8 cellular contexts compared by ENCODE assay signal in the genomic region with DNA sequence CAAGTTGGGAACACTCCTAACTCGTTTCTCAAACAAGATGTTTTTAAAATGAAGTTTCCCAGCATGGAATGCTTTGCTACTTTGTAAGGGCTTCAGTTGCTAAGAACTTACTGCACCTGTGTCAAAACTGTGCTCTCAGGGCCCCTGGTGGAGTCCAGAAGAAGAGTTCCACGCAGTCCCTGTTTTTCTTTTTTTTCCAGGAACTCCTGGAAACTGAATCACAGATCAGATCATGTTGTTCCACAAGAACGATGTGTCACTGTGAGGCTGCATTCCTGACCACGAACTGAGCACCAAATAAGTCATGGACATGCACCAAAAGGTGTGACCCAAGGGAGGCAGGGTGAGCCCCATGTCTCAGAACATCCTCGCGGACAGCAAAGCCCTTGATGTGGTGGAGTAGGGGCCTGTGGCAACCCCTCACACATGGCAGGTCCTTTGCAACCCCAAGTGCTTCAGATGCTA.
A peak's percentile ranks its signal among the peaks of the same experiment; 100 is the strongest.
DNase-seq lines count a peak whose midpoint lies in the region; ATAC-seq and TF ChIP-seq lines count a peak whose summit lies in the region.

No MANE protein-coding gene starts in this region.

- peaks cover 5% of the 10 kb centered on the region for H3K4me1 Mint-ChIP-seq in activated T-cell treated with anti-CD3 and anti-CD28 coated beads, Interleukin-2, amount 50 U/mL, for 72 hours (ENCODE audit: low read depth)

- POLR2A ChIA-PET in HEK293 (lab: Yijun Ruan, JAX): no interaction called here

- H3K36me3 Mint-ChIP-seq in activated T-cell treated with anti-CD3 and anti-CD28 coated beads, Interleukin-2, amount 50 U/mL, for 72 hours (ENCODE audit: insufficient read depth in 2 of 2): no peaks in the 10 kb centered on the region

- peak; percentile 67 for DNase-seq in right atrium auricular region (ENCODE audit: low spot score)
- DNase-seq in NCI-H1417 (lab: John Stamatoyannopoulos, UW): no peak
- DNase-seq in T-helper 9 cell: no peak
- DNase-seq in activated T-cell treated with anti-CD3 and anti-CD28 coated beads, Interleukin-2, amount 50 U/mL, for 72 hours: no peak
- DNase-seq in GM10266 (ENCODE audit: extremely low spot score): no peak

- no peak overlapping the region for H3K27ac Mint-ChIP-seq in activated T-cell treated with anti-CD3 and anti-CD28 coated beads, Interleukin-2, amount 50 U/mL, for 72 hours

- H3K4me3 ChIP-seq in HEK293 (ENCODE audit: low read depth, low read length) (no peak overlapping the region), right atrium auricular region (no peak overlapping the region), skeletal muscle satellite cell (ENCODE audit: low read length) (peak overlapping the region; percentile 9)

- no peak for TF ChIP-seq CTCF in HEK293 (tag by site-specific recombination; IDR thresholded peaks at IDR 0.05)
- TF ChIP-seq CTCF in right atrium auricular region (IDR thresholded peaks at IDR 0.05): no peak
- TF ChIP-seq CTCF in GM10266 (IDR thresholded peaks at IDR 0.05; ENCODE audit: control insufficient read depth, insufficient read depth, low read depth, missing control alignments): no peak

- H3K4me2 ChIP-seq in skeletal muscle satellite cell (ENCODE audit: low read length): peak overlapping the region; percentile 40

- H3K27ac ChIP-seq in HEK293 (ENCODE audit: extremely low read depth, low read depth, low read length) (no peak overlapping the region), angular gyrus (ENCODE audit: low read depth, low read length) (peak overlapping the region; percentile 79), right atrium auricular region (peak overlapping the region in 1 of 2 donors; percentile 47)

- H3K4me3 Mint-ChIP-seq in activated T-cell treated with anti-CD3 and anti-CD28 coated beads, Interleukin-2, amount 50 U/mL, for 72 hours: no peak overlapping the region

- H3K27me3 ChIP-seq in right atrium auricular region (no peaks in the 10 kb centered on the region), skeletal muscle satellite cell (ENCODE audit: control insufficient read depth, insufficient read depth, low read length) (no peaks in the 10 kb centered on the region)

- peaks cover 11% of the 10 kb centered on the region for H3K27me3 Mint-ChIP-seq in activated T-cell treated with anti-CD3 and anti-CD28 coated beads, Interleukin-2, amount 50 U/mL, for 72 hours (ENCODE audit: low read depth)

- no peak overlapping the region for H3K9ac ChIP-seq in skeletal muscle satellite cell (ENCODE audit: low read depth, low read length)

- CTCF ChIA-PET in HEK293 (lab: Yijun Ruan, JAX): interaction anchor here (0.6 to 0.9 kb wide), 3 partner anchors 14 to 404 kb away, joined by 3 read pairs; no protein-coding TSS in a partner anchor

- ATAC-seq in activated T-cell treated with anti-CD3 and anti-CD28 coated beads, Interleukin-2, amount 50 U/mL, for 72 hours (replicated peaks in 1 of 2): no peak

- H3K9me3 ChIP-seq in HEK293 (ENCODE audit: control insufficient read depth, insufficient read depth, low read depth, low read length): no peaks in the 10 kb centered on the region
- H3K9me3 ChIP-seq in right atrium auricular region: no peaks in the 10 kb centered on the region
- no peaks in the 10 kb centered on the region for H3K9me3 ChIP-seq in skeletal muscle satellite cell (replicated peaks; ENCODE audit: low read length)

- H3K36me3 ChIP-seq in HEK293 (ENCODE audit: control insufficient read depth in 2 of 2, insufficient read depth in 1 of 2, low read length in 2 of 2) (no peaks in the 10 kb centered on the region), right atrium auricular region (no peaks in the 10 kb centered on the region), skeletal muscle satellite cell (ENCODE audit: insufficient read depth, low read length) (no peaks in the 10 kb centered on the region)

- H3K4me1 ChIP-seq in HEK293 (ENCODE audit: control insufficient read depth, insufficient read depth, low read length) (no peaks in the 10 kb centered on the region), right atrium auricular region (peaks cover 0 to 7% of the 10 kb centered on the region in 2 donors), skeletal muscle satellite cell (ENCODE audit: control insufficient read depth, insufficient read depth, low read length) (peaks cover 22% of the 10 kb centered on the region)

- no peaks in the 10 kb centered on the region for H3K9me3 Mint-ChIP-seq in activated T-cell treated with anti-CD3 and anti-CD28 coated beads, Interleukin-2, amount 50 U/mL, for 72 hours

TF ChIP-seq in HEK293, 187 proteins besides CTCF, POLR2A, EP300 and RAD21:
- TF ChIP-seq, protein P1, sequence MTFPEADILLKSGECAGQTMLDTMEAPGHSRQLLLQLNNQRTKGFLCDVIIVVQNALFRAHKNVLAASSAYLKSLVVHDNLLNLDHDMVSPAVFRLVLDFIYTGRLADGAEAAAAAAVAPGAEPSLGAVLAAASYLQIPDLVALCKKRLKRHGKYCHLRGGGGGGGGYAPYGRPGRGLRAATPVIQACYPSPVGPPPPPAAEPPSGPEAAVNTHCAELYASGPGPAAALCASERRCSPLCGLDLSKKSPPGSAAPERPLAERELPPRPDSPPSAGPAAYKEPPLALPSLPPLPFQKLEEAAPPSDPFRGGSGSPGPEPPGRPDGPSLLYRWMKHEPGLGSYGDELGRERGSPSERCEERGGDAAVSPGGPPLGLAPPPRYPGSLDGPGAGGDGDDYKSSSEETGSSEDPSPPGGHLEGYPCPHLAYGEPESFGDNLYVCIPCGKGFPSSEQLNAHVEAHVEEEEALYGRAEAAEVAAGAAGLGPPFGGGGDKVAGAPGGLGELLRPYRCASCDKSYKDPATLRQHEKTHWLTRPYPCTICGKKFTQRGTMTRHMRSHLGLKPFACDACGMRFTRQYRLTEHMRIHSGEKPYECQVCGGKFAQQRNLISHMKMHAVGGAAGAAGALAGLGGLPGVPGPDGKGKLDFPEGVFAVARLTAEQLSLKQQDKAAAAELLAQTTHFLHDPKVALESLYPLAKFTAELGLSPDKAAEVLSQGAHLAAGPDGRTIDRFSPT (tag by site-specific recombination; IDR thresholded peaks at IDR 0.05): no peak
- no peak for TF ChIP-seq ZNF311 (tag by site-specific recombination; IDR thresholded peaks at IDR 0.05; ENCODE audit: borderline replicate concordance)
- TF ChIP-seq, protein P2, sequence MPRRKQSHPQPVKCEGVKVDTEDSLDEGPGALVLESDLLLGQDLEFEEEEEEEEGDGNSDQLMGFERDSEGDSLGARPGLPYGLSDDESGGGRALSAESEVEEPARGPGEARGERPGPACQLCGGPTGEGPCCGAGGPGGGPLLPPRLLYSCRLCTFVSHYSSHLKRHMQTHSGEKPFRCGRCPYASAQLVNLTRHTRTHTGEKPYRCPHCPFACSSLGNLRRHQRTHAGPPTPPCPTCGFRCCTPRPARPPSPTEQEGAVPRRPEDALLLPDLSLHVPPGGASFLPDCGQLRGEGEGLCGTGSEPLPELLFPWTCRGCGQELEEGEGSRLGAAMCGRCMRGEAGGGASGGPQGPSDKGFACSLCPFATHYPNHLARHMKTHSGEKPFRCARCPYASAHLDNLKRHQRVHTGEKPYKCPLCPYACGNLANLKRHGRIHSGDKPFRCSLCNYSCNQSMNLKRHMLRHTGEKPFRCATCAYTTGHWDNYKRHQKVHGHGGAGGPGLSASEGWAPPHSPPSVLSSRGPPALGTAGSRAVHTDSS (tag by site-specific recombination; IDR thresholded peaks at IDR 0.05): no peak
- TF ChIP-seq, protein P3, sequence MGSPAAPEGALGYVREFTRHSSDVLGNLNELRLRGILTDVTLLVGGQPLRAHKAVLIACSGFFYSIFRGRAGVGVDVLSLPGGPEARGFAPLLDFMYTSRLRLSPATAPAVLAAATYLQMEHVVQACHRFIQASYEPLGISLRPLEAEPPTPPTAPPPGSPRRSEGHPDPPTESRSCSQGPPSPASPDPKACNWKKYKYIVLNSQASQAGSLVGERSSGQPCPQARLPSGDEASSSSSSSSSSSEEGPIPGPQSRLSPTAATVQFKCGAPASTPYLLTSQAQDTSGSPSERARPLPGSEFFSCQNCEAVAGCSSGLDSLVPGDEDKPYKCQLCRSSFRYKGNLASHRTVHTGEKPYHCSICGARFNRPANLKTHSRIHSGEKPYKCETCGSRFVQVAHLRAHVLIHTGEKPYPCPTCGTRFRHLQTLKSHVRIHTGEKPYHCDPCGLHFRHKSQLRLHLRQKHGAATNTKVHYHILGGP (tag by site-specific recombination; IDR thresholded peaks at IDR 0.05): peak; percentile 60; the same call in 1 of the 2 replicates
- TF ChIP-seq, protein P4, sequence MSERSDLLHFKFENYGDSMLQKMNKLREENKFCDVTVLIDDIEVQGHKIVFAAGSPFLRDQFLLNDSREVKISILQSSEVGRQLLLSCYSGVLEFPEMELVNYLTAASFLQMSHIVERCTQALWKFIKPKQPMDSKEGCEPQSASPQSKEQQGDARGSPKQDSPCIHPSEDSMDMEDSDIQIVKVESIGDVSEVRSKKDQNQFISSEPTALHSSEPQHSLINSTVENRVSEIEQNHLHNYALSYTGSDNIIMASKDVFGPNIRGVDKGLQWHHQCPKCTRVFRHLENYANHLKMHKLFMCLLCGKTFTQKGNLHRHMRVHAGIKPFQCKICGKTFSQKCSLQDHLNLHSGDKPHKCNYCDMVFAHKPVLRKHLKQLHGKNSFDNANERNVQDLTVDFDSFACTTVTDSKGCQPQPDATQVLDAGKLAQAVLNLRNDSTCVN (tag by site-specific recombination; optimal IDR thresholded peaks at IDR 0.05): no peak
